ENCODE assay signal across 15 cellular contexts in the genomic region with DNA sequence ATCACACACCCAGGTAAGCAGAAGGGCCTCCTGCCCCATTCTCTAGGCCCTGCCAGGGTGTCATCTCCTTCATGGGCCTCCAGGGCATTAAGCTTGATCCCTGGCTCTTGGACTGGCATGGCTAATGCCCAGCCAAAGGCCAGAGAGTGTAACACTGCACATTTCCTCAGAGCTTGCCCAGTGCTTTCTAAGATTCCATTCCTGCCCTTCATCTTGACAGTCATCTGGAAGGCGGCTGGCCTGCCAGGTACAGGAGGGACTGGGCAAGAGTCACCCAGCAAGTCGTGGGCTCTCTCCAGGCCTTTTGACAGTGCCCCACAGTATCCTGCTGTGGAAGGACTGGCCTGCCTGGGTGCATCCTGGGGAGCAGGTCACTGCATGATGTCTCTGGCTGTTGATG.
"Had no signal": no experiment of that assay in that cellular context is flagged by ENCODE, and none has a peak within 500 bp of the region (broad histone marks: within the 10 kb centered on the region; RNA-seq: fewer than 3 reads in every experiment).

No MANE protein-coding gene starts in this region.

- H3K36me3 ChIP-seq: esophagus muscularis mucosa, gastroesophageal sphincter, right atrium auricular region, tibial artery, upper lobe of left lung, vagina had no signal

- H3K27ac ChIP-seq: epithelial cell of prostate, esophagus muscularis mucosa, gastroesophageal sphincter, hepatocyte, right atrium auricular region, tibial artery, upper lobe of left lung, vagina had no signal

- FAIRE-seq: small intestine had no signal

- H3K27me3 ChIP-seq: esophagus muscularis mucosa, gastroesophageal sphincter, hepatocyte, right atrium auricular region, tibial artery, upper lobe of left lung, vagina had no signal

- ATAC-seq: gastroesophageal sphincter; left colon; naive thymus-derived CD4-positive, alpha-beta T cell had no signal

- H3K9me3 ChIP-seq: esophagus muscularis mucosa, gastroesophageal sphincter, right atrium auricular region, tibial artery, upper lobe of left lung, vagina had no signal

- H3K79me2 ChIP-seq: hepatocyte had no signal

- H3K4me2 ChIP-seq: hepatocyte had no signal

- DNase-seq: effector memory CD4-positive, alpha-beta T cell; left colon; mammary epithelial cell; naive thymus-derived CD4-positive, alpha-beta T cell; small intestine; stimulated activated CD4-positive, alpha-beta T cell treated with anti-CD3 and anti-CD28 coated beads, Interleukin-12 subunit alpha, Interleukin-12 subunit beta, amount 100 ng/mL, for 4 hours; stimulated activated naive CD4-positive, alpha-beta T cell treated with Interleukin-2 at 50 U/mL for 16 hours; tibial artery; upper lobe of left lung had no signal

- H3K4me1 ChIP-seq: gastroesophageal sphincter, right atrium auricular region, tibial artery, vagina had no signal

- H3K4me3 Mint-ChIP-seq: naive thymus-derived CD4-positive, alpha-beta T cell had no signal

- H3K27ac Mint-ChIP-seq: naive thymus-derived CD4-positive, alpha-beta T cell had no signal

- H2AFZ ChIP-seq: hepatocyte had no signal

- H3K36me3 Mint-ChIP-seq: naive thymus-derived CD4-positive, alpha-beta T cell had no signal

- H3K4me3 ChIP-seq: esophagus muscularis mucosa, gastroesophageal sphincter, hepatocyte, right atrium auricular region, tibial artery, upper lobe of left lung, vagina had no signal
